8 cellular contexts compared by ENCODE assay signal in the genomic region with DNA sequence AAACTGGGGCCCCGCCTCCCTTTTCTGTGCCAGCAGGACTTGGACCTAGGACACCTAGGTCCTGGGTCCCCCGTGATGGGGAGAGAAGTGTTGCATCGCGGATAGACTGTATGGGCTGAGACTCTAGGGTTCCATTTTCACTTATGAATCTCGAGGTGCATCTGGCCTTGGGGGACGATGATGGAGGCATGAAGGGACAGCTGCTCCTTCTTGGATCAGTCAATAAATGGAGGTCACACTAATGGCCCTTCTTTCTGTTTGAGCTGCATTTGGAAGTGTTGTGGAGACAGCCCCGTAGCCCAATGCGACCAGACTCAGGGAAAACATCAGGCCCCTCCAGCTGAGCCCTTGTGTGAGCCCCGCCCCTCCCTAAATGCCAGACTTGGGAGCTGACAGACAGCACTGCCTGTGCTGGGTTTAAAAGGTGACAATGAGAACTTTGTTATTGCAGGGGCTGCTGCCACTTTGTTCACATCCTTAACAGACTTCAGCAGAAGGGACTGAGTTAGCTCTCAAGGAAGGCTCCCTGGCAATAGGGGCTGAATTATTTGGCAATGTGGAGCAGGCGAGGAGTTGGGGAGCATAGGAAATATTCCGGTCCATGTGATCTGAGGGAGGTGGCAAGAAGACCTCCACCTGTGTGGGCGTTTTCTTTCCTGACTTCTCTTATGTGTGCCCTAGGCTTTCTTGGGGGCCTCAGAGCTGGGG. TPM values are rescaled to one million over a fixed set of nuclear protein-coding genes. Genes with fewer than 3 reads are reported as not detected.
DNase-seq lines count a peak whose midpoint lies in the region; ATAC-seq, FAIRE-seq and TF ChIP-seq lines count a peak whose summit lies in the region.

No MANE protein-coding gene starts in this region.

- WGBS in right lobe of liver (ENCODE audit: insufficient coverage, low coverage, low lambda C conversion rate, missing lambda C conversion rate): 37% methylated on average over 5 of the region's 12 CpGs
- 35 to 40% methylated on average over 1 to 12 of the region's 12 CpGs for WGBS in transverse colon (ENCODE audit: low coverage in 1 of 2), 2 donors

- H3K27ac ChIP-seq in astrocyte (ENCODE audit: low read depth, low read length): no peak overlapping the region
- H3K27ac ChIP-seq in right lobe of liver: peak overlapping the region in 2 of 3 donors; percentile 56 to 72
- peak overlapping the region; percentile 81 to 95 (median 90) for H3K27ac ChIP-seq in transverse colon

- peak overlapping the region; percentile 41 for H3K27ac Mint-ChIP-seq in activated T-cell treated with anti-CD3 and anti-CD28 coated beads, Interleukin-2, amount 50 U/mL, for 72 hours
- H3K27ac Mint-ChIP-seq in astrocyte (ENCODE audit: unreplicated experiment): peak overlapping the region; percentile 75

- H3K27me3 ChIP-seq in astrocyte (ENCODE audit: insufficient read depth, low read length) (no peaks in the 10 kb centered on the region), right lobe of liver (peaks cover 0 to under 1% of the 10 kb centered on the region in 2 donors), transverse colon (peaks cover 29% of the 10 kb centered on the region)

- peak overlapping the region; percentile 95 for H3K4me2 ChIP-seq in astrocyte (ENCODE audit: low read length)

- intact Hi-C loops in right lobe of liver (cut with DNase I): no loop called here
- intact Hi-C loops in transverse colon (cut with DNase I; ENCODE audit: low total_unique reads): no loop called here

- H2AFZ ChIP-seq in astrocyte (ENCODE audit: low read depth, low read length): peak overlapping the region; percentile 82

- peaks cover 0 to 1% of the 10 kb centered on the region in 2 donors for H3K9me3 Mint-ChIP-seq in activated T-cell treated with anti-CD3 and anti-CD28 coated beads, Interleukin-2, amount 50 U/mL, for 72 hours
- peaks cover 2% of the 10 kb centered on the region for H3K9me3 Mint-ChIP-seq in astrocyte (ENCODE audit: unreplicated experiment)

- H3K36me3 ChIP-seq in astrocyte (ENCODE audit: insufficient read depth, low read length): no peaks in the 10 kb centered on the region
- H3K36me3 ChIP-seq in right lobe of liver: peaks cover 0 to 3% (median 0%) of the 10 kb centered on the region in 4 donors
- peaks cover 0 to 16% (median 8%) of the 10 kb centered on the region in 4 donors for H3K36me3 ChIP-seq in transverse colon

- in situ Hi-C loops in transverse colon (cut with MboI; ENCODE audit: low pct_ligation_motif_present in 1 of 4, low pct_unique_long_range_greater_than_20kb in 1 of 4, low sequenced_read_pairs in 3 of 4): no loop called here

- H3K4me3 ChIP-seq in astrocyte (ENCODE audit: insufficient read depth, low read depth, low read length) (peak overlapping the region; percentile 75), right lobe of liver (peak overlapping the region; percentile 37 to 45 (median 39)), transverse colon (peak overlapping the region; percentile 54 to 94 (median 58))

- TF ChIP-seq CTCF in astrocyte (IDR thresholded peaks at IDR 0.05; ENCODE audit: insufficient read depth, low read depth, low read length): no peak
- TF ChIP-seq CTCF in right lobe of liver (IDR thresholded peaks at IDR 0.05): no peak
- TF ChIP-seq CTCF in transverse colon (IDR thresholded peaks at IDR 0.05): no peak

- H4K20me1 ChIP-seq in astrocyte (ENCODE audit: insufficient read depth, low read length): no peaks in the 10 kb centered on the region

- TF ChIP-seq POLR2A in right lobe of liver (IDR thresholded peaks at IDR 0.05) (no peak), transverse colon (IDR thresholded peaks at IDR 0.05) (no peak)

- H3K4me3 Mint-ChIP-seq in activated T-cell treated with anti-CD3 and anti-CD28 coated beads, Interleukin-2, amount 50 U/mL, for 72 hours: peak overlapping the region; percentile 77 to 88
- peak overlapping the region; percentile 90 for H3K4me3 Mint-ChIP-seq in astrocyte (ENCODE audit: unreplicated experiment)

- no peak for TF ChIP-seq EP300 in transverse colon (IDR thresholded peaks at IDR 0.05; ENCODE audit: low read depth)

- peaks cover 0 to 5% of the 10 kb centered on the region in 2 donors for H3K36me3 Mint-ChIP-seq in activated T-cell treated with anti-CD3 and anti-CD28 coated beads, Interleukin-2, amount 50 U/mL, for 72 hours (ENCODE audit: insufficient read depth in 2 of 2)
- peaks cover 29% of the 10 kb centered on the region for H3K36me3 Mint-ChIP-seq in astrocyte (ENCODE audit: low read depth, unreplicated experiment)

- FAIRE-seq in astrocyte (lab: Jason Lieb, UNC): no peak

- no peaks in the 10 kb centered on the region for H3K27me3 Mint-ChIP-seq in activated T-cell treated with anti-CD3 and anti-CD28 coated beads, Interleukin-2, amount 50 U/mL, for 72 hours (ENCODE audit: low read depth)
- peaks cover 12% of the 10 kb centered on the region for H3K27me3 Mint-ChIP-seq in astrocyte (ENCODE audit: low read depth, unreplicated experiment)

- H3K9ac ChIP-seq in astrocyte (ENCODE audit: low read length): peak overlapping the region; percentile 88

- H3K4me1 ChIP-seq in astrocyte (ENCODE audit: insufficient read depth, low read length): peaks cover 15% of the 10 kb centered on the region
- peaks cover 0 to 2% (median 0%) of the 10 kb centered on the region in 4 donors for H3K4me1 ChIP-seq in right lobe of liver
- peaks cover 3 to 37% (median 15%) of the 10 kb centered on the region in 4 donors for H3K4me1 ChIP-seq in transverse colon

- no peaks in the 10 kb centered on the region for H3K79me2 ChIP-seq in astrocyte (ENCODE audit: insufficient read depth, low read length)

- DNase-seq in activated T-cell treated with anti-CD3 and anti-CD28 coated beads, Interleukin-2, amount 50 U/mL, for 72 hours: no peak
- DNase-seq in activated T-cell treated with anti-CD3 and anti-CD28 coated beads, Interleukin-2, amount 50 U/mL, for 48 hours: no peak
- DNase-seq in astrocyte (ENCODE audit: low read depth) (no peak), right lobe of liver (no peak), transverse colon (peak; percentile 44)
- no peak for DNase-seq in activated CD4-positive, alpha-beta T cell treated with anti-CD3 and anti-CD28 coated beads, Interleukin-2, amount 50 U/mL, for 48 hours
- no peak for DNase-seq in effector CD4-positive, alpha-beta T cell

- peaks cover 27% of the 10 kb centered on the region for H3K4me1 Mint-ChIP-seq in activated T-cell treated with anti-CD3 and anti-CD28 coated beads, Interleukin-2, amount 50 U/mL, for 72 hours (ENCODE audit: low read depth)
- H3K4me1 Mint-ChIP-seq in astrocyte (ENCODE audit: low read depth, unreplicated experiment): peaks cover 21% of the 10 kb centered on the region

- ATAC-seq in activated T-cell treated with anti-CD3 and anti-CD28 coated beads, Interleukin-2, amount 50 U/mL, for 72 hours (replicated peaks in 1 of 2): no peak
- ATAC-seq in right lobe of liver: no peak
- ATAC-seq in GM18907 (IDR thresholded peaks at IDR 0.05; ENCODE audit: unreplicated experiment): no peak

- H3K9me3 ChIP-seq in astrocyte (ENCODE audit: insufficient read depth, low read depth, low read length) (no peaks in the 10 kb centered on the region), right lobe of liver (no peaks in the 10 kb centered on the region), transverse colon (no peaks in the 10 kb centered on the region)

RNA-seq across cellular contexts. Expression of a gene that starts 0.8 kb away (rescaled TPM):
- 10 to 100 TPM; 44.3 to 52.7 TPM for total RNA-seq in activated T-cell treated with anti-CD3 and anti-CD28 coated beads, Interleukin-2, amount 50 U/mL, for 72 hours
- total RNA-seq in astrocyte (18.3 and 20.8 TPM in 2 replicates), right lobe of liver (1 to 10 TPM in 5 of 6 experiments, under 1 TPM in 1; 0.86 to 2.7 (median 1.9) TPM), transverse colon (10 to 100 TPM in 1 of 4 donors, 1 to 10 TPM in 3; 8.0 to 10.9 (median 9.6) TPM)

RNA-seq across cellular contexts. Expression of a gene that starts 5.8 kb away (rescaled TPM):
- 1 to 10 TPM; 2.8 to 5.3 TPM for total RNA-seq in activated T-cell treated with anti-CD3 and anti-CD28 coated beads, Interleukin-2, amount 50 U/mL, for 72 hours
- total RNA-seq in astrocyte (16.8 and 24.5 TPM in 2 replicates), right lobe of liver (1 to 10 TPM in 5 of 6 experiments, under 1 TPM in 1; 0.92 to 2.0 (median 1.3) TPM), transverse colon (10 to 100 TPM in 3 of 4 donors, 1 to 10 TPM in 1; 6.6 to 35.9 (median 15.3) TPM)

RNA-seq across cellular contexts. Expression of a gene that starts 14.5 kb away (rescaled TPM):
- total RNA-seq in activated T-cell treated with anti-CD3 and anti-CD28 coated beads, Interleukin-2, amount 50 U/mL, for 72 hours: 10 to 100 TPM; 21.3 to 23.1 TPM
- total RNA-seq in astrocyte (43.3 and 43.6 TPM in 2 replicates), right lobe of liver (10 to 100 TPM; 11.3 to 27.6 (median 12.8) TPM), transverse colon (100 to 1,000 TPM in 1 of 4 donors, 10 to 100 TPM in 3; 38.4 to 308 (median 45.8) TPM)

RNA-seq across cellular contexts. Expression of a gene that starts 27.5 kb away (rescaled TPM):
- total RNA-seq in activated T-cell treated with anti-CD3 and anti-CD28 coated beads, Interleukin-2, amount 50 U/mL, for 72 hours: 1 to 10 TPM; 2.5 to 3.8 TPM
- total RNA-seq in astrocyte: 2.5 and 2.6 TPM in 2 replicates
- 1 to 10 TPM in 3 of 6 experiments, under 1 TPM in 3; 0.44 to 3.6 (median 0.78) TPM for total RNA-seq in right lobe of liver
- total RNA-seq in transverse colon: 1 to 10 TPM in 2 of 4 donors, under 1 TPM in 1, not detected in 1; 0.68 to 6.4 (median 2.1) TPM

RNA-seq across cellular contexts. Expression of a gene that starts 55.6 kb away (rescaled TPM):
- 1 to 10 TPM; 3.2 to 5.9 TPM for total RNA-seq in activated T-cell treated with anti-CD3 and anti-CD28 coated beads, Interleukin-2, amount 50 U/mL, for 72 hours
- total RNA-seq in astrocyte (7.2 and 8.6 TPM in 2 replicates), right lobe of liver (under 1 TPM in 1 of 6 experiments, not detected in 5; 0.02 TPM), transverse colon (1 to 10 TPM; 1.3 to 6.2 (median 1.6) TPM)
